8 cellular contexts compared by ENCODE assay signal in genomic region chr6:32637219-32637880, GRCh38. TPM values are rescaled to one million over a fixed set of nuclear protein-coding genes. Genes with fewer than 3 reads are reported as not detected.
DNase-seq lines count a peak whose midpoint lies in the region; ATAC-seq and TF ChIP-seq lines count a peak whose summit lies in the region.

TSS of gene HLA-DQA1 (plus strand) at chr6:32637406. CDS start at chr6:32637459, 53 bp downstream.

- peaks cover 0 to 26% of the 10 kb centered on the region in 2 donors for H3K27me3 Mint-ChIP-seq in effector memory CD8-positive, alpha-beta T cell

- peak within 1 kb of the TSS; percentile 80 to 92 for H3K27ac Mint-ChIP-seq in effector memory CD8-positive, alpha-beta T cell

- H3K9me3 ChIP-seq in heart left ventricle, result no peaks in the 10 kb centered on the region
- no peaks in the 10 kb centered on the region for H3K9me3 ChIP-seq in uterus

- peak in 2 of 5 donors; percentile 20 to 27 for DNase-seq in heart left ventricle
- DNase-seq in cardiac septum (ENCODE audit: low spot score), result no peak
- peak in 1 of 3 experiments; percentile 45 for DNase-seq in effector memory CD8-positive, alpha-beta T cell
- no peak for DNase-seq in uterus
- DNase-seq in HT-29 (ENCODE audit: low spot score), result no peak
- DNase-seq in activated CD8-positive, alpha-beta memory T cell treated with anti-CD3 and anti-CD28 coated beads, Interleukin-2, amount 50 U/mL, for 48 hours, result no peak
- DNase-seq in effector CD4-positive, alpha-beta T cell, result no peak

- peaks cover 19 to 38% of the 10 kb centered on the region in 2 donors for H3K4me1 Mint-ChIP-seq in effector memory CD8-positive, alpha-beta T cell (ENCODE audit: low read depth in 2 of 2)

- TF ChIP-seq CTCF in heart left ventricle (IDR thresholded peaks at IDR 0.05) (no peak), uterus (IDR thresholded peaks at IDR 0.05) (no peak)

- peak within 1 kb of the TSS; percentile 71 to 79 for H3K4me3 Mint-ChIP-seq in effector memory CD8-positive, alpha-beta T cell

- intact Hi-C loops in heart left ventricle (cut with DNase I), result loop anchor here in 1 of 10 donors (1.0 kb wide), 1 partner anchor 29 kb away; the partner anchor contains the start of gene HLA-DQB1
- intact Hi-C loops in cardiac septum (cut with DNase I), result no loop called here
- intact Hi-C loops in uterus (cut with DNase I; ENCODE audit: low total_unique reads), result no loop called here

- no peaks in the 10 kb centered on the region for H3K4me1 ChIP-seq in heart left ventricle
- no peaks in the 10 kb centered on the region for H3K4me1 ChIP-seq in uterus

- H3K27ac ChIP-seq in heart left ventricle, result peak within 1 kb of the TSS in 4 of 12 donors; percentile 37 to 63 (median 44)
- no peak within 1 kb of the TSS for H3K27ac ChIP-seq in uterus

- H3K36me3 Mint-ChIP-seq in effector memory CD8-positive, alpha-beta T cell (ENCODE audit: insufficient read depth), result peaks cover 20% of the 10 kb centered on the region

- ATAC-seq in heart left ventricle (peak in 3 of 4 donors; percentile 71 to 95 (median 71)), HG03135 (IDR thresholded peaks at IDR 0.05; ENCODE audit: unreplicated experiment) (peak; percentile 68)
- peak; percentile 83 for ATAC-seq in effector memory CD8-positive, alpha-beta T cell (replicated peaks)

- TF ChIP-seq POLR2A in heart left ventricle (IDR thresholded peaks at IDR 0.05) (no peak), uterus (IDR thresholded peaks at IDR 0.05) (peak in 1 of 2 donors; percentile 43)

- H3K27me3 ChIP-seq in heart left ventricle, result peaks cover 0 to 5% (median 0%) of the 10 kb centered on the region in 9 donors
- no peaks in the 10 kb centered on the region for H3K27me3 ChIP-seq in uterus

- no peaks in the 10 kb centered on the region for H3K9me3 Mint-ChIP-seq in effector memory CD8-positive, alpha-beta T cell

- WGBS in heart left ventricle, 4 donors, result 32 to 51% (median 42%) methylated on average over 7 of the region's 7 CpGs

- no peaks in the 10 kb centered on the region for H3K36me3 ChIP-seq in heart left ventricle
- H3K36me3 ChIP-seq in uterus, result no peaks in the 10 kb centered on the region

- H3K4me3 ChIP-seq in heart left ventricle, result peak within 1 kb of the TSS in 9 of 12 donors; percentile 9 to 47 (median 37)
- H3K4me3 ChIP-seq in uterus, result no peak within 1 kb of the TSS

RNA-seq across cellular contexts. Expression of gene HLA-DQA1, which starts in this region (rescaled TPM):
- total RNA-seq in heart left ventricle (100 to 1,000 TPM in 1 of 9 donors, 10 to 100 TPM in 5, 1 to 10 TPM in 2, not detected in 1; 1.2 to 154 (median 14.1) TPM), cardiac septum (5.2 TPM), uterus (10 to 100 TPM in 3 of 4 donors, 1 to 10 TPM in 1; 3.8 to 41.8 (median 22.7) TPM)
- 1 to 10 TPM; 5.3 to 8.7 TPM for polyA plus RNA-seq in heart left ventricle
- total RNA-seq in HT-29 (2014; rRNA removed; shearing (Covaris generic)), result not detected in 2 replicates

Comparison
In these comparisons a context has a peak if more than half of its experiments do, and no peak if none do; other contexts are left out.
1. H3K4me3 ChIP-seq: peak in heart left ventricle (9 of 12); none in uterus (0 of 2).
2. Peak in every context shown above with its lines, with median percentiles within 50 percentile points of each other: ATAC-seq.